ENCODE assay signal across 2 cellular contexts in the genomic region with DNA sequence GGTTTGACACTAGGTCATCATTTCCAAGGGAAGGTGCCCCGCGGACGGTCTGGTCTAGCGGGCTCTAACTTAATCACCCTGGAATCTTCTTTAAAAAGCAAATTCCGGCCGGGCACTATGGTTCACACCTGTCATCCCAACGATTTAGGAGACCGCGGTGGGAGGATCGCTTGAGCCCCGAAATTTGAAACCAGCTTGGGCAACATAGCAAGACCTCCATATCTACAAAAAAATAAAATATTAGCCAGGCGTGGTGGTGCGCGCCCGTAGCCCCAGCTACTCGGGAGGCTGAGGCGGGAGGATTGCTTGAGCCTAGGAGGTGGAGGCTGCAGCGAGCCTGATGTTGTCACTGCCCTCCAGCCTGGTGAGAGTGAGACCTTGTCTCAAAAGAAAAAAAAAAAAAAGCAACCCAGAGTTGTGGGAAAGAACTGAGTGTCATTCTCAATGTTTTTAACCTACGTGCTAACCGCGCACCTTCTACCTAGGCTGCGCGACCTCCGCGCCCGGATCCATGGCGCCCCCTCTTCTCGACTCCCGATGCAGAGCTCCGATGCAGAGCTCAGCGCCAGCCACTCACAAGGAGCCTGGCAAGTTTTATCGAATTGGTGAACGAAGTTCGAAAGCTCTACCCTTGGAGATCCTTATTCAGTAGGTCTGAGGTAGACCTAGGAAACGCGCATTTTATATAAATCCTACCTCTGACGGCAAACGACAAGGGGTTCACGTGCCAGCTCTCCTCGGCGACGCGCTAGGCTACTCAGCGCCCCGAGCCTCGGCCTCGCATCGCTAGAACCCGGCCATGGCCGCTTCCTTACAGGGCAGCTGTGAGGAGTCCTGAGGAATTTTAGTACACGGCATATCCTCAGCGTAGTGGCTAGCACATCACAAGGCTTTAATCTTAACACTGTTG.
TF ChIP-seq lines count a peak whose summit lies in the region.

No MANE protein-coding gene starts in this region.

TF ChIP-seq in GM23338, 12 proteins besides CTCF, POLR2A, EP300 and RAD21 (continues in another document):
- TF ChIP-seq, protein P1, sequence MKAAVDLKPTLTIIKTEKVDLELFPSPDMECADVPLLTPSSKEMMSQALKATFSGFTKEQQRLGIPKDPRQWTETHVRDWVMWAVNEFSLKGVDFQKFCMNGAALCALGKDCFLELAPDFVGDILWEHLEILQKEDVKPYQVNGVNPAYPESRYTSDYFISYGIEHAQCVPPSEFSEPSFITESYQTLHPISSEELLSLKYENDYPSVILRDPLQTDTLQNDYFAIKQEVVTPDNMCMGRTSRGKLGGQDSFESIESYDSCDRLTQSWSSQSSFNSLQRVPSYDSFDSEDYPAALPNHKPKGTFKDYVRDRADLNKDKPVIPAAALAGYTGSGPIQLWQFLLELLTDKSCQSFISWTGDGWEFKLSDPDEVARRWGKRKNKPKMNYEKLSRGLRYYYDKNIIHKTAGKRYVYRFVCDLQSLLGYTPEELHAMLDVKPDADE (IDR thresholded peaks at IDR 0.05), result no peak
- TF ChIP-seq NANOG (IDR thresholded peaks at IDR 0.05; ENCODE audit: borderline replicate concordance), result no peak
- TF ChIP-seq, protein P2, sequence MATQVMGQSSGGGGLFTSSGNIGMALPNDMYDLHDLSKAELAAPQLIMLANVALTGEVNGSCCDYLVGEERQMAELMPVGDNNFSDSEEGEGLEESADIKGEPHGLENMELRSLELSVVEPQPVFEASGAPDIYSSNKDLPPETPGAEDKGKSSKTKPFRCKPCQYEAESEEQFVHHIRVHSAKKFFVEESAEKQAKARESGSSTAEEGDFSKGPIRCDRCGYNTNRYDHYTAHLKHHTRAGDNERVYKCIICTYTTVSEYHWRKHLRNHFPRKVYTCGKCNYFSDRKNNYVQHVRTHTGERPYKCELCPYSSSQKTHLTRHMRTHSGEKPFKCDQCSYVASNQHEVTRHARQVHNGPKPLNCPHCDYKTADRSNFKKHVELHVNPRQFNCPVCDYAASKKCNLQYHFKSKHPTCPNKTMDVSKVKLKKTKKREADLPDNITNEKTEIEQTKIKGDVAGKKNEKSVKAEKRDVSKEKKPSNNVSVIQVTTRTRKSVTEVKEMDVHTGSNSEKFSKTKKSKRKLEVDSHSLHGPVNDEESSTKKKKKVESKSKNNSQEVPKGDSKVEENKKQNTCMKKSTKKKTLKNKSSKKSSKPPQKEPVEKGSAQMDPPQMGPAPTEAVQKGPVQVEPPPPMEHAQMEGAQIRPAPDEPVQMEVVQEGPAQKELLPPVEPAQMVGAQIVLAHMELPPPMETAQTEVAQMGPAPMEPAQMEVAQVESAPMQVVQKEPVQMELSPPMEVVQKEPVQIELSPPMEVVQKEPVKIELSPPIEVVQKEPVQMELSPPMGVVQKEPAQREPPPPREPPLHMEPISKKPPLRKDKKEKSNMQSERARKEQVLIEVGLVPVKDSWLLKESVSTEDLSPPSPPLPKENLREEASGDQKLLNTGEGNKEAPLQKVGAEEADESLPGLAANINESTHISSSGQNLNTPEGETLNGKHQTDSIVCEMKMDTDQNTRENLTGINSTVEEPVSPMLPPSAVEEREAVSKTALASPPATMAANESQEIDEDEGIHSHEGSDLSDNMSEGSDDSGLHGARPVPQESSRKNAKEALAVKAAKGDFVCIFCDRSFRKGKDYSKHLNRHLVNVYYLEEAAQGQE (IDR thresholded peaks at IDR 0.05; ENCODE audit: unreplicated experiment), result no peak
- TF ChIP-seq ZNF114 (CRISPR knock-in tag; IDR thresholded peaks at IDR 0.05), result no peak
- TF ChIP-seq, protein P3, sequence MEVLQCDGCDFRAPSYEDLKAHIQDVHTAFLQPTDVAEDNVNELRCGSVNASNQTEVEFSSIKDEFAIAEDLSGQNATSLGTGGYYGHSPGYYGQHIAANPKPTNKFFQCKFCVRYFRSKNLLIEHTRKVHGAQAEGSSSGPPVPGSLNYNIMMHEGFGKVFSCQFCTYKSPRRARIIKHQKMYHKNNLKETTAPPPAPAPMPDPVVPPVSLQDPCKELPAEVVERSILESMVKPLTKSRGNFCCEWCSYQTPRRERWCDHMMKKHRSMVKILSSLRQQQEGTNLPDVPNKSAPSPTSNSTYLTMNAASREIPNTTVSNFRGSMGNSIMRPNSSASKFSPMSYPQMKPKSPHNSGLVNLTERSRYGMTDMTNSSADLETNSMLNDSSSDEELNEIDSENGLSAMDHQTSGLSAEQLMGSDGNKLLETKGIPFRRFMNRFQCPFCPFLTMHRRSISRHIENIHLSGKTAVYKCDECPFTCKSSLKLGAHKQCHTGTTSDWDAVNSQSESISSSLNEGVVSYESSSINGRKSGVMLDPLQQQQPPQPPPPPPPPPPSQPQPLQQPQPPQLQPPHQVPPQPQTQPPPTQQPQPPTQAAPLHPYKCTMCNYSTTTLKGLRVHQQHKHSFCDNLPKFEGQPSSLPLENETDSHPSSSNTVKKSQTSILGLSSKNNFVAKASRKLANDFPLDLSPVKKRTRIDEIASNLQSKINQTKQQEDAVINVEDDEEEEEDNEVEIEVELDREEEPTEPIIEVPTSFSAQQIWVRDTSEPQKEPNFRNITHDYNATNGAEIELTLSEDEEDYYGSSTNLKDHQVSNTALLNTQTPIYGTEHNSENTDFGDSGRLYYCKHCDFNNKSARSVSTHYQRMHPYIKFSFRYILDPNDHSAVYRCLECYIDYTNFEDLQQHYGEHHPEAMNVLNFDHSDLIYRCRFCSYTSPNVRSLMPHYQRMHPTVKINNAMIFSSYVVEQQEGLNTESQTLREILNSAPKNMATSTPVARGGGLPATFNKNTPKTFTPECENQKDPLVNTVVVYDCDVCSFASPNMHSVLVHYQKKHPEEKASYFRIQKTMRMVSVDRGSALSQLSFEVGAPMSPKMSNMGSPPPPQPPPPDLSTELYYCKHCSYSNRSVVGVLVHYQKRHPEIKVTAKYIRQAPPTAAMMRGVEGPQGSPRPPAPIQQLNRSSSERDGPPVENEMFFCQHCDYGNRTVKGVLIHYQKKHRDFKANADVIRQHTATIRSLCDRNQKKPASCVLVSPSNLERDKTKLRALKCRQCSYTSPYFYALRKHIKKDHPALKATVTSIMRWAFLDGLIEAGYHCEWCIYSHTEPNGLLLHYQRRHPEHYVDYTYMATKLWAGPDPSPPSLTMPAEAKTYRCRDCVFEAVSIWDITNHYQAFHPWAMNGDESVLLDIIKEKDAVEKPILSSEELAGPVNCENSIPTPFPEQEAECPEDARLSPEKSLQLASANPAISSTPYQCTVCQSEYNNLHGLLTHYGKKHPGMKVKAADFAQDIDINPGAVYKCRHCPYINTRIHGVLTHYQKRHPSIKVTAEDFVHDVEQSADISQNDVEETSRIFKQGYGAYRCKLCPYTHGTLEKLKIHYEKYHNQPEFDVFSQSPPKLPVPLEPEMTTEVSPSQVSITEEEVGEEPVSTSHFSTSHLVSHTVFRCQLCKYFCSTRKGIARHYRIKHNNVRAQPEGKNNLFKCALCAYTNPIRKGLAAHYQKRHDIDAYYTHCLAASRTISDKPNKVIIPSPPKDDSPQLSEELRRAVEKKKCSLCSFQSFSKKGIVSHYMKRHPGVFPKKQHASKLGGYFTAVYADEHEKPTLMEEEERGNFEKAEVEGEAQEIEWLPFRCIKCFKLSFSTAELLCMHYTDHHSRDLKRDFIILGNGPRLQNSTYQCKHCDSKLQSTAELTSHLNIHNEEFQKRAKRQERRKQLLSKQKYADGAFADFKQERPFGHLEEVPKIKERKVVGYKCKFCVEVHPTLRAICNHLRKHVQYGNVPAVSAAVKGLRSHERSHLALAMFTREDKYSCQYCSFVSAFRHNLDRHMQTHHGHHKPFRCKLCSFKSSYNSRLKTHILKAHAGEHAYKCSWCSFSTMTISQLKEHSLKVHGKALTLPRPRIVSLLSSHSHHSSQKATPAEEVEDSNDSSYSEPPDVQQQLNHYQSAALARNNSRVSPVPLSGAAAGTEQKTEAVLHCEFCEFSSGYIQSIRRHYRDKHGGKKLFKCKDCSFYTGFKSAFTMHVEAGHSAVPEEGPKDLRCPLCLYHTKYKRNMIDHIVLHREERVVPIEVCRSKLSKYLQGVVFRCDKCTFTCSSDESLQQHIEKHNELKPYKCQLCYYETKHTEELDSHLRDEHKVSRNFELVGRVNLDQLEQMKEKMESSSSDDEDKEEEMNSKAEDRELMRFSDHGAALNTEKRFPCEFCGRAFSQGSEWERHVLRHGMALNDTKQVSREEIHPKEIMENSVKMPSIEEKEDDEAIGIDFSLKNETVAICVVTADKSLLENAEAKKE (CRISPR knock-in tag; IDR thresholded peaks at IDR 0.05), result no peak
- no peak for TF ChIP-seq CREB1 (CRISPR knock-in tag; IDR thresholded peaks at IDR 0.05; ENCODE audit: low read depth)

TF ChIP-seq in GM12878, 131 proteins besides CTCF, POLR2A, EP300 and RAD21 (continues in another document):
- TF ChIP-seq FOXK2 (IDR thresholded peaks at IDR 0.05) (no peak), BHLHE40 (IDR thresholded peaks at IDR 0.05; ENCODE audit: borderline replicate concordance in 1 of 2, low read depth in 2 of 2, low read length in 1 of 2) (peak in 1 of 2 experiments; percentile 69; a peak in 2 of 4 replicates), ETV6 (conservative IDR thresholded peaks at IDR 0.05 in 1 of 2, IDR thresholded peaks at IDR 0.05 in 1 of 2; ENCODE audit: borderline replicate concordance in 1 of 2, low read depth in 1 of 2) (0 out of 4 replicates have a peak, but pooled peaks of 1 of the 2 experiments have one; percentile 8), SUZ12 (IDR thresholded peaks at IDR 0.05; ENCODE audit: unreplicated experiment) (no peak), KAT2A (conservative IDR thresholded peaks at IDR 0.05; ENCODE audit: control insufficient read depth, low read depth, low read length) (no peak), YY1 (IDR thresholded peaks at IDR 0.05; ENCODE audit: low read depth, low read length) (peak; percentile 56; the same call in 1 of the 2 replicates), RAD51 (IDR thresholded peaks at IDR 0.05) (no peak), MEF2B (IDR thresholded peaks at IDR 0.05; ENCODE audit: partially characterized antibody, poor library complexity, severe bottlenecking) (no peak), SIN3A (IDR thresholded peaks at IDR 0.05; ENCODE audit: low read depth, low read length) (no peak), ZNF384 (IDR thresholded peaks at IDR 0.05; ENCODE audit: borderline replicate concordance, low read depth, low read length) (no peak), HCFC1 (IDR thresholded peaks at IDR 0.05; ENCODE audit: low read length) (no peak), PAX8 (IDR thresholded peaks at IDR 0.05) (no peak), BACH1 (IDR thresholded peaks at IDR 0.05; ENCODE audit: borderline replicate concordance) (no peak), ZSCAN29 (IDR thresholded peaks at IDR 0.05) (no peak), POLR2AphosphoS5 (IDR thresholded peaks at IDR 0.05; ENCODE audit: low read length) (no peak), NFYA (IDR thresholded peaks at IDR 0.05; ENCODE audit: borderline replicate concordance, low read depth, low read length) (no peak), PAX5 (IDR thresholded peaks at IDR 0.05; ENCODE audit: borderline replicate concordance, low read depth, low read length) (no peak), ZNF24 (IDR thresholded peaks at IDR 0.05) (no peak), YBX1 (IDR thresholded peaks at IDR 0.05) (no peak), EZH2 (IDR thresholded peaks at IDR 0.05; ENCODE audit: borderline replicate concordance, control insufficient read depth, low read depth, low read length) (no peak), BCL11A (IDR thresholded peaks at IDR 0.05; ENCODE audit: low read depth, low read length) (no peak), CBFB (IDR thresholded peaks at IDR 0.05; ENCODE audit: low read depth) (no peak)
- TF ChIP-seq, protein P4, sequence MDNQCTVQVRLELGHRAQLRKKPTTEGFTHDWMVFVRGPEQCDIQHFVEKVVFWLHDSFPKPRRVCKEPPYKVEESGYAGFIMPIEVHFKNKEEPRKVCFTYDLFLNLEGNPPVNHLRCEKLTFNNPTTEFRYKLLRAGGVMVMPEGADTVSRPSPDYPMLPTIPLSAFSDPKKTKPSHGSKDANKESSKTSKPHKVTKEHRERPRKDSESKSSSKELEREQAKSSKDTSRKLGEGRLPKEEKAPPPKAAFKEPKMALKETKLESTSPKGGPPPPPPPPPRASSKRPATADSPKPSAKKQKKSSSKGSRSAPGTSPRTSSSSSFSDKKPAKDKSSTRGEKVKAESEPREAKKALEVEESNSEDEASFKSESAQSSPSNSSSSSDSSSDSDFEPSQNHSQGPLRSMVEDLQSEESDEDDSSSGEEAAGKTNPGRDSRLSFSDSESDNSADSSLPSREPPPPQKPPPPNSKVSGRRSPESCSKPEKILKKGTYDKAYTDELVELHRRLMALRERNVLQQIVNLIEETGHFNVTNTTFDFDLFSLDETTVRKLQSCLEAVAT (IDR thresholded peaks at IDR 0.05), result no peak
- TF ChIP-seq, protein P5, sequence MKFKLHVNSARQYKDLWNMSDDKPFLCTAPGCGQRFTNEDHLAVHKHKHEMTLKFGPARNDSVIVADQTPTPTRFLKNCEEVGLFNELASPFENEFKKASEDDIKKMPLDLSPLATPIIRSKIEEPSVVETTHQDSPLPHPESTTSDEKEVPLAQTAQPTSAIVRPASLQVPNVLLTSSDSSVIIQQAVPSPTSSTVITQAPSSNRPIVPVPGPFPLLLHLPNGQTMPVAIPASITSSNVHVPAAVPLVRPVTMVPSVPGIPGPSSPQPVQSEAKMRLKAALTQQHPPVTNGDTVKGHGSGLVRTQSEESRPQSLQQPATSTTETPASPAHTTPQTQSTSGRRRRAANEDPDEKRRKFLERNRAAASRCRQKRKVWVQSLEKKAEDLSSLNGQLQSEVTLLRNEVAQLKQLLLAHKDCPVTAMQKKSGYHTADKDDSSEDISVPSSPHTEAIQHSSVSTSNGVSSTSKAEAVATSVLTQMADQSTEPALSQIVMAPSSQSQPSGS (IDR thresholded peaks at IDR 0.05; ENCODE audit: low read length), result no peak
- TF ChIP-seq, protein P6, sequence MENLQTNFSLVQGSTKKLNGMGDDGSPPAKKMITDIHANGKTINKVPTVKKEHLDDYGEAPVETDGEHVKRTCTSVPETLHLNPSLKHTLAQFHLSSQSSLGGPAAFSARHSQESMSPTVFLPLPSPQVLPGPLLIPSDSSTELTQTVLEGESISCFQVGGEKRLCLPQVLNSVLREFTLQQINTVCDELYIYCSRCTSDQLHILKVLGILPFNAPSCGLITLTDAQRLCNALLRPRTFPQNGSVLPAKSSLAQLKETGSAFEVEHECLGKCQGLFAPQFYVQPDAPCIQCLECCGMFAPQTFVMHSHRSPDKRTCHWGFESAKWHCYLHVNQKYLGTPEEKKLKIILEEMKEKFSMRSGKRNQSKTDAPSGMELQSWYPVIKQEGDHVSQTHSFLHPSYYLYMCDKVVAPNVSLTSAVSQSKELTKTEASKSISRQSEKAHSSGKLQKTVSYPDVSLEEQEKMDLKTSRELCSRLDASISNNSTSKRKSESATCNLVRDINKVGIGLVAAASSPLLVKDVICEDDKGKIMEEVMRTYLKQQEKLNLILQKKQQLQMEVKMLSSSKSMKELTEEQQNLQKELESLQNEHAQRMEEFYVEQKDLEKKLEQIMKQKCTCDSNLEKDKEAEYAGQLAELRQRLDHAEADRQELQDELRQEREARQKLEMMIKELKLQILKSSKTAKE (IDR thresholded peaks at IDR 0.05; ENCODE audit: low read depth, poor library complexity, severe bottlenecking), result no peak
- TF ChIP-seq, protein P7, sequence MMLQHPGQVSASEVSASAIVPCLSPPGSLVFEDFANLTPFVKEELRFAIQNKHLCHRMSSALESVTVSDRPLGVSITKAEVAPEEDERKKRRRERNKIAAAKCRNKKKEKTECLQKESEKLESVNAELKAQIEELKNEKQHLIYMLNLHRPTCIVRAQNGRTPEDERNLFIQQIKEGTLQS (IDR thresholded peaks at IDR 0.05; ENCODE audit: borderline replicate concordance, extremely low read depth, low read depth, low read length), result no peak
- TF ChIP-seq, protein P8, sequence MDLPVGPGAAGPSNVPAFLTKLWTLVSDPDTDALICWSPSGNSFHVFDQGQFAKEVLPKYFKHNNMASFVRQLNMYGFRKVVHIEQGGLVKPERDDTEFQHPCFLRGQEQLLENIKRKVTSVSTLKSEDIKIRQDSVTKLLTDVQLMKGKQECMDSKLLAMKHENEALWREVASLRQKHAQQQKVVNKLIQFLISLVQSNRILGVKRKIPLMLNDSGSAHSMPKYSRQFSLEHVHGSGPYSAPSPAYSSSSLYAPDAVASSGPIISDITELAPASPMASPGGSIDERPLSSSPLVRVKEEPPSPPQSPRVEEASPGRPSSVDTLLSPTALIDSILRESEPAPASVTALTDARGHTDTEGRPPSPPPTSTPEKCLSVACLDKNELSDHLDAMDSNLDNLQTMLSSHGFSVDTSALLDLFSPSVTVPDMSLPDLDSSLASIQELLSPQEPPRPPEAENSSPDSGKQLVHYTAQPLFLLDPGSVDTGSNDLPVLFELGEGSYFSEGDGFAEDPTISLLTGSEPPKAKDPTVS (IDR thresholded peaks at IDR 0.05; ENCODE audit: low read depth, low read length), result no peak
